In the genomic region with DNA sequence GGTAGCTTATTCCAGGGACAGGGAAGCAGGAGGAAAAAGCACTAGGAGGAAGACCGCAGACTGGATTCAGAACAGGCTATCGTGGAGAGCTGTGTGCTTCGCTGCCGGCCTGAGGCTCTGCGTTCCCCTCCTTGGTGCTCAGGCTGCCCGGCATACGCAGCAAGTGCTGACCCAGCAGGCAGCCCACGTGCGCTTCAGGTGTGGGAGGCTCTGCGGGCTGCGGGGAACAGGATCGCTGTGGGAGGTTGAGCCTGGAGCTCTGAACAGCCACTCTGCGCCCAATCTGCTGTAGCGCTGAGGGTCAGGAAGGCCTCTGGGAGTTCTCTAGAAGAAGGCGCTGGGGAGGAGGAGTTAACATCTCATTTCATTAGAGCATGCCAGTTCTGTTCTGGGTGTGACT, we compare ENCODE assay signal across 1 cellular context.
TF ChIP-seq lines count a peak whose summit lies in the region.

No MANE protein-coding gene starts in this region.

TF ChIP-seq in HepG2, 621 proteins besides CTCF, POLR2A, EP300 and RAD21:
- TF ChIP-seq SMAD9 (CRISPR knock-in tag; IDR thresholded peaks at IDR 0.05) = no peak
- no peak for TF ChIP-seq NFRKB (IDR thresholded peaks at IDR 0.05)
- no peak for TF ChIP-seq SMC3 (IDR thresholded peaks at IDR 0.05; ENCODE audit: low read length)
- no peak for TF ChIP-seq HNF4G (IDR thresholded peaks at IDR 0.05; ENCODE audit: borderline replicate concordance, low read depth, low read length)
- no peak for TF ChIP-seq HNF4G (CRISPR knock-in tag; IDR thresholded peaks at IDR 0.05; ENCODE audit: borderline replicate concordance, low read depth)
- TF ChIP-seq ZNF552 (CRISPR knock-in tag; IDR thresholded peaks at IDR 0.05; ENCODE audit: borderline replicate concordance) = no peak
- no peak for TF ChIP-seq SCMH1 (CRISPR knock-in tag; IDR thresholded peaks at IDR 0.05; ENCODE audit: borderline replicate concordance)
- TF ChIP-seq SIN3B (IDR thresholded peaks at IDR 0.05; ENCODE audit: low read length) = no peak
- TF ChIP-seq, protein P1, sequence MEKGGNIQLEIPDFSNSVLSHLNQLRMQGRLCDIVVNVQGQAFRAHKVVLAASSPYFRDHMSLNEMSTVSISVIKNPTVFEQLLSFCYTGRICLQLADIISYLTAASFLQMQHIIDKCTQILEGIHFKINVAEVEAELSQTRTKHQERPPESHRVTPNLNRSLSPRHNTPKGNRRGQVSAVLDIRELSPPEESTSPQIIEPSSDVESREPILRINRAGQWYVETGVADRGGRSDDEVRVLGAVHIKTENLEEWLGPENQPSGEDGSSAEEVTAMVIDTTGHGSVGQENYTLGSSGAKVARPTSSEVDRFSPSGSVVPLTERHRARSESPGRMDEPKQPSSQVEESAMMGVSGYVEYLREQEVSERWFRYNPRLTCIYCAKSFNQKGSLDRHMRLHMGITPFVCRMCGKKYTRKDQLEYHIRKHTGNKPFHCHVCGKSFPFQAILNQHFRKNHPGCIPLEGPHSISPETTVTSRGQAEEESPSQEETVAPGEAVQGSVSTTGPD (CRISPR knock-in tag; IDR thresholded peaks at IDR 0.05) = no peak
- TF ChIP-seq, protein P2, sequence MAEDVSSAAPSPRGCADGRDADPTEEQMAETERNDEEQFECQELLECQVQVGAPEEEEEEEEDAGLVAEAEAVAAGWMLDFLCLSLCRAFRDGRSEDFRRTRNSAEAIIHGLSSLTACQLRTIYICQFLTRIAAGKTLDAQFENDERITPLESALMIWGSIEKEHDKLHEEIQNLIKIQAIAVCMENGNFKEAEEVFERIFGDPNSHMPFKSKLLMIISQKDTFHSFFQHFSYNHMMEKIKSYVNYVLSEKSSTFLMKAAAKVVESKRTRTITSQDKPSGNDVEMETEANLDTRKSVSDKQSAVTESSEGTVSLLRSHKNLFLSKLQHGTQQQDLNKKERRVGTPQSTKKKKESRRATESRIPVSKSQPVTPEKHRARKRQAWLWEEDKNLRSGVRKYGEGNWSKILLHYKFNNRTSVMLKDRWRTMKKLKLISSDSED (CRISPR knock-in tag; IDR thresholded peaks at IDR 0.05) = no peak
- TF ChIP-seq, protein P3, sequence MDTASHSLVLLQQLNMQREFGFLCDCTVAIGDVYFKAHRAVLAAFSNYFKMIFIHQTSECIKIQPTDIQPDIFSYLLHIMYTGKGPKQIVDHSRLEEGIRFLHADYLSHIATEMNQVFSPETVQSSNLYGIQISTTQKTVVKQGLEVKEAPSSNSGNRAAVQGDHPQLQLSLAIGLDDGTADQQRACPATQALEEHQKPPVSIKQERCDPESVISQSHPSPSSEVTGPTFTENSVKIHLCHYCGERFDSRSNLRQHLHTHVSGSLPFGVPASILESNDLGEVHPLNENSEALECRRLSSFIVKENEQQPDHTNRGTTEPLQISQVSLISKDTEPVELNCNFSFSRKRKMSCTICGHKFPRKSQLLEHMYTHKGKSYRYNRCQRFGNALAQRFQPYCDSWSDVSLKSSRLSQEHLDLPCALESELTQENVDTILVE (CRISPR knock-in tag; IDR thresholded peaks at IDR 0.05) = no peak
- no peak for TF ChIP-seq ZNF670 (CRISPR knock-in tag; IDR thresholded peaks at IDR 0.05; ENCODE audit: borderline replicate concordance)
